18 cellular contexts compared by ENCODE assay signal in the genomic region with DNA sequence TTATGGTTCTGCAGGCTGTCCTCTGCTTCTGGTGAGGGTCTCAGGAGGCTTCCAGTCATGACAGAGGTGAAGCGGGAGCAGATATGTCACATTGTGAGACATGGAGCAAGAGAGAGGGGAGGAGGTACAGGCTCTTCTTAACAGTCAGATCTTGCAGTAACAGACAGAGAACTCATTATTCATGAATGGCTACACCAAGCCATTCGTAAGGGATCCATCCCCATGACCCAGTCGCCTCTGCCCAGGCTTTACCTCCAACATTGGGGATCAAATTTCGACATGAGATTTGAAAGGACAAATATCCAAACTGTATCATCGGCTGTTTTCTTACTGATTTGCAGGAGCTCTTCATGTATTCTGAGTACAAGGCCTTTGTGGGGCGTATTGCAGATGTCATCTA. TPM values are rescaled to one million over a fixed set of nuclear protein-coding genes. Genes with fewer than 3 reads are reported as not detected.
A peak's percentile ranks its signal among the peaks of the same experiment; 100 is the strongest.
DNase-seq lines count a peak whose midpoint lies in the region; ATAC-seq, FAIRE-seq and TF ChIP-seq lines count a peak whose summit lies in the region.
"Had no signal": no experiment of that assay in that cellular context is flagged by ENCODE, and none has a peak within 500 bp of the region (broad histone marks: within the 10 kb centered on the region; RNA-seq: fewer than 3 reads in every experiment).

No MANE protein-coding gene starts in this region.

- H3K9me3 ChIP-seq in CD4-positive, CD25-positive, alpha-beta regulatory T cell (ENCODE audit: control insufficient read depth in 2 of 2, low read length in 2 of 2) = no peaks in the 10 kb centered on the region
- H3K9me3 ChIP-seq in K562 (replicated peaks; ENCODE audit: control insufficient read depth, insufficient read depth, low read depth, low read length) (peaks cover under 1% of the 10 kb centered on the region; the same call in 1 of the 2 replicates), breast epithelium (no peaks in the 10 kb centered on the region)
- H3K9me3 ChIP-seq: BE2C, Caco-2 had no signal

- no TSS peak for BruUV-seq in K562 (replicated peaks; lab: Mats Ljungman, UMichigan)

- no peaks in the 10 kb centered on the region for H3K27me3 Mint-ChIP-seq in CD4-positive, CD25-positive, alpha-beta regulatory T cell
- H3K27me3 Mint-ChIP-seq in HFFc6 (ENCODE audit: insufficient read depth) = no peaks in the 10 kb centered on the region; the same call in 1 of the 2 replicates
- no peaks in the 10 kb centered on the region for H3K27me3 Mint-ChIP-seq in progenitor cell of endocrine pancreas
- H3K27me3 Mint-ChIP-seq: CD8-positive, alpha-beta memory T cell had no signal

- TF ChIP-seq EP300 in K562 (IDR thresholded peaks at IDR 0.05; ENCODE audit: low read length) = no peak

- DNase-seq in CD4-positive, CD25-positive, alpha-beta regulatory T cell = no peak
- no peak for DNase-seq in HFFc6
- DNase-seq in K562 (ENCODE audit: extremely low read depth in 1 of 4, low spot score in 3 of 4) = no peak
- no peak for DNase-seq in progenitor cell of endocrine pancreas (ENCODE audit: low spot score, unreplicated experiment)
- DNase-seq in breast epithelium (ENCODE audit: low spot score in 2 of 2) = no peak
- DNase-seq in D721Med (ENCODE audit: insufficient read length, low spot score) = no peak
- DNase-seq: BE2C; Caco-2; CD8-positive, alpha-beta memory T cell; H7 had no signal

- CTCF ChIA-PET in K562 (lab: Yijun Ruan, JAX; ENCODE audit: low intra/inter-chr PET ratio) = no interaction called here

- FAIRE-seq in K562 (lab: Jason Lieb, UNC) (peak; percentile 29), D721Med (lab: Jason Lieb, UNC) (no peak)
- FAIRE-seq: A204.1, GM12878, GM18507, HepG2, HTR-8/SVneo had no signal

- no peak for TF ChIP-seq RAD21 in K562 (CRISPR knock-in tag; conservative IDR thresholded peaks at IDR 0.05 in 1 of 2, IDR thresholded peaks at IDR 0.05 in 1 of 2)

- no peak overlapping the region for H3K9ac ChIP-seq in K562 (ENCODE audit: insufficient read depth in 1 of 2, low read depth in 2 of 2, low read length in 2 of 2)

- WGBS in K562 (ENCODE audit: insufficient coverage, low coverage, missing lambda C conversion rate) = 67% methylated on average over 6 of the region's 6 CpGs

- in situ Hi-C loops in K562 (cut with MboI) = no loop called here

- H3K36me3 Mint-ChIP-seq in CD4-positive, CD25-positive, alpha-beta regulatory T cell = peaks cover 75% of the 10 kb centered on the region
- H3K36me3 Mint-ChIP-seq in HFFc6 (ENCODE audit: low read depth) (peaks cover 66% of the 10 kb centered on the region), progenitor cell of endocrine pancreas (ENCODE audit: insufficient read depth) (peaks cover 45% of the 10 kb centered on the region)

- no peaks in the 10 kb centered on the region for H3K27me3 ChIP-seq in CD4-positive, CD25-positive, alpha-beta regulatory T cell (ENCODE audit: control insufficient read depth, insufficient read depth, low read length)
- H3K27me3 ChIP-seq in K562 (ENCODE audit: control insufficient read depth in 2 of 2, insufficient read depth in 2 of 2, low read length in 2 of 2) (no peaks in the 10 kb centered on the region), breast epithelium (no peaks in the 10 kb centered on the region)
- H3K27me3 ChIP-seq: BE2C had no signal

- H3K9me3 Mint-ChIP-seq in CD4-positive, CD25-positive, alpha-beta regulatory T cell = no peaks in the 10 kb centered on the region
- H3K9me3 Mint-ChIP-seq in HFFc6 = no peaks in the 10 kb centered on the region
- H3K9me3 Mint-ChIP-seq in progenitor cell of endocrine pancreas (ENCODE audit: low read depth) = no peaks in the 10 kb centered on the region
- H3K9me3 Mint-ChIP-seq: CD8-positive, alpha-beta memory T cell; GM23338 had no signal

- no peaks in the 10 kb centered on the region for H3K4me1 ChIP-seq in CD4-positive, CD25-positive, alpha-beta regulatory T cell (ENCODE audit: control insufficient read depth, insufficient read depth, low read length, poor library complexity, severe bottlenecking)
- H3K4me1 ChIP-seq in K562 (replicated peaks in 1 of 2; ENCODE audit: control insufficient read depth in 2 of 2, insufficient read depth in 2 of 2, low read length in 2 of 2) (peaks cover 4 to 18% of the 10 kb centered on the region in 2 experiments; a peak in 4 of 5 replicates), breast epithelium (peaks cover 0 to 5% of the 10 kb centered on the region in 2 donors)
- H3K4me1 ChIP-seq: BE2C had no signal

- no peak overlapping the region for H3K4me3 Mint-ChIP-seq in CD4-positive, CD25-positive, alpha-beta regulatory T cell
- H3K4me3 Mint-ChIP-seq in HFFc6 (no peak overlapping the region), progenitor cell of endocrine pancreas (ENCODE audit: low read depth) (no peak overlapping the region)
- H3K4me3 Mint-ChIP-seq: GM23338 had no signal

- H4K20me1 ChIP-seq in K562 (replicated peaks; ENCODE audit: control insufficient read depth, insufficient read depth, low read length) = no peaks in the 10 kb centered on the region

- TF ChIP-seq POLR2A in K562 (conservative IDR thresholded peaks at IDR 0.05) (no peak), breast epithelium (IDR thresholded peaks at IDR 0.05) (no peak)

- intact Hi-C loops in K562 (cut with micrococcal nuclease) = no loop called here
- intact Hi-C loops in breast epithelium (cut with DNase I; ENCODE audit: low total_unique reads) = no loop called here

- H3K9me1 ChIP-seq in K562 (ENCODE audit: control insufficient read depth, insufficient read depth, low read length) = no peaks in the 10 kb centered on the region

- no peak overlapping the region for H2AFZ ChIP-seq in K562 (ENCODE audit: low read depth, low read length)
- H2AFZ ChIP-seq: GM23338 had no signal

- no peak overlapping the region for H3K27ac ChIP-seq in CD4-positive, CD25-positive, alpha-beta regulatory T cell (ENCODE audit: insufficient read depth, low read length, poor library complexity, severe bottlenecking)
- H3K27ac ChIP-seq in K562 (ENCODE audit: extremely low read depth, low read depth, low read length) (no peak overlapping the region), breast epithelium (no peak overlapping the region)
- H3K27ac ChIP-seq: C4-2B had no signal

- POLR2A ChIA-PET in K562 (lab: Yijun Ruan, JAX) = interaction anchor here (1.3 kb wide), 1 partner anchor 28 kb away, joined by 3 read pairs; no protein-coding TSS in a partner anchor

- peaks cover 8 to 82% (median 42%) of the 10 kb centered on the region in 4 donors for H3K4me1 Mint-ChIP-seq in CD4-positive, CD25-positive, alpha-beta regulatory T cell
- H3K4me1 Mint-ChIP-seq in HFFc6 (ENCODE audit: low read depth) (peaks cover 22% of the 10 kb centered on the region), progenitor cell of endocrine pancreas (ENCODE audit: low read depth) (peaks cover 17% of the 10 kb centered on the region)
- H3K4me1 Mint-ChIP-seq: GM23338 had no signal

- H3K79me2 ChIP-seq in K562 (ENCODE audit: control insufficient read depth, insufficient read depth, low read length) = peaks cover 61% of the 10 kb centered on the region

- H3K27ac Mint-ChIP-seq in CD4-positive, CD25-positive, alpha-beta regulatory T cell = peak overlapping the region; percentile 7 to 42 (median 25)
- H3K27ac Mint-ChIP-seq in HFFc6 (peak overlapping the region; percentile 9; the same call in 1 of the 2 replicates), progenitor cell of endocrine pancreas (peak overlapping the region; percentile 46)
- H3K27ac Mint-ChIP-seq: GM23338 had no signal

- 0 out of 2 replicates have a peak overlapping the region, but pooled peaks have one; percentile 10 for H3K4me2 ChIP-seq in K562 (ENCODE audit: insufficient read depth, low read length)
- H3K4me2 ChIP-seq: GM23338 had no signal

- ATAC-seq in CD4-positive, CD25-positive, alpha-beta regulatory T cell (ENCODE audit: low read depth in 2 of 2) = no peak
- no peak for ATAC-seq in K562
- ATAC-seq in GM21381 (IDR thresholded peaks at IDR 0.05; ENCODE audit: unreplicated experiment) = no peak
- ATAC-seq: GM12878, GM23338, HepG2 had no signal

- peaks cover 69% of the 10 kb centered on the region for H3K36me3 ChIP-seq in CD4-positive, CD25-positive, alpha-beta regulatory T cell (ENCODE audit: control insufficient read depth, insufficient read depth, low read length)
- H3K36me3 ChIP-seq in K562 (ENCODE audit: control insufficient read depth, insufficient read depth, low read length) (peaks cover 80% of the 10 kb centered on the region), breast epithelium (no peaks in the 10 kb centered on the region)

- TF ChIP-seq CTCF in HFFc6 (IDR thresholded peaks at IDR 0.05) = no peak
- TF ChIP-seq CTCF in K562 (IDR thresholded peaks at IDR 0.05 in 2 of 3, conservative IDR thresholded peaks at IDR 0.05 in 1 of 3; ENCODE audit: insufficient read depth in 2 of 3, low read depth in 1 of 3, low read length in 3 of 3) = no peak
- no peak for TF ChIP-seq CTCF in progenitor cell of endocrine pancreas (IDR thresholded peaks at IDR 0.05; ENCODE audit: unreplicated experiment)
- TF ChIP-seq CTCF in breast epithelium (IDR thresholded peaks at IDR 0.05) = no peak
- TF ChIP-seq CTCF in D721Med (IDR thresholded peaks at IDR 0.05; ENCODE audit: insufficient read depth, missing control alignments) = no peak

- H3K4me3 ChIP-seq in CD4-positive, CD25-positive, alpha-beta regulatory T cell (ENCODE audit: low read depth, low read length) = no peak overlapping the region
- H3K4me3 ChIP-seq in K562 (no peak overlapping the region), breast epithelium (no peak overlapping the region)
- H3K4me3 ChIP-seq: GM12878, GM23338 had no signal

RNA-seq across cellular contexts. Expression of a gene that starts 21.7 kb away (rescaled TPM):
- 32.1 TPM for total RNA-seq in CD4-positive, CD25-positive, alpha-beta regulatory T cell
- polyA plus RNA-seq in CD4-positive, CD25-positive, alpha-beta regulatory T cell = 1 to 10 TPM; 5.6 to 7.5 (median 6.0) TPM
- 10 to 100 TPM; 13.0 to 18.3 (median 16.0) TPM for total RNA-seq in HFFc6 (2021; fragmentation: NEBNext Ultra II Directional; extraction: Animal tissue kit (Norgen Biotek cat#: 25700))
- 20.4 and 74.7 TPM in 2 replicates for total RNA-seq in K562 (2011; cell fraction: chromatin; rRNA removed; ENCODE audit: low replicate concordance)
- total RNA-seq in K562 (2011; cell fraction: nucleolus; rRNA removed) = 9.5 and 13.7 TPM in 2 replicates
- 27.4 and 35.9 TPM in 2 replicates for total RNA-seq in K562 (2011; cell fraction: nucleoplasm; rRNA removed)
- total RNA-seq in K562 (2014; rRNA removed) (7.8 and 9.2 TPM in 2 replicates), K562 (2014; rRNA removed; fragmentation: Illumina TruSeq; extraction: Trizol) (10.4 and 11.8 TPM in 2 replicates), K562 (2015; rRNA removed; fragmentation: Illumina TruSeq; extraction: Trizol) (9.5 and 10.1 TPM in 2 replicates), K562 (2021) (15.1 and 18.1 TPM in 2 replicates), progenitor cell of endocrine pancreas (42.3 and 43.2 TPM in 2 replicates), breast epithelium (10 to 100 TPM; 19.2 to 32.1 (median 27.5) TPM)
- polyA plus RNA-seq in K562 (2011; rRNA removed) (22.4 and 25.0 TPM in 2 replicates), K562 (2014; fragmentation: Illumina TruSeq; extraction: Trizol) (16.8 and 17.8 TPM in 2 replicates), K562 (2014; fragmentation: Nextera tagmentation; extraction: Ambion mirVana) (1 to 10 TPM; 2.9 to 3.2 TPM), K562 (2014; rRNA removed) (11.2 and 12.0 TPM in 2 replicates)
- polyA plus RNA-seq in K562 (2011; cell fraction: cytosol; rRNA removed) = 6.0 and 11.1 TPM in 2 replicates
- 17.7 and 20.0 TPM in 2 replicates for polyA plus RNA-seq in K562 (2011; cell fraction: nucleus; rRNA removed)
- polyA plus RNA-seq in K562 (2012) = 7.5 and 8.7 TPM in 2 replicates
- 45.8 and 57.4 TPM in 2 replicates for polyA minus RNA-seq in K562 (2011; rRNA and poly(A)+ RNA removed)
- 12.8 and 13.5 TPM in 2 replicates for polyA minus RNA-seq in K562 (2011; cell fraction: cytosol; rRNA and poly(A)+ RNA removed)
- 18.2 and 29.5 TPM in 2 replicates for polyA minus RNA-seq in K562 (2011; cell fraction: nucleus; rRNA and poly(A)+ RNA removed)

RNA-seq across cellular contexts. Expression of a gene that starts 38.5 kb away (rescaled TPM):
- 17.4 TPM for total RNA-seq in CD4-positive, CD25-positive, alpha-beta regulatory T cell
- 1 to 10 TPM; 4.5 to 6.4 (median 5.7) TPM for polyA plus RNA-seq in CD4-positive, CD25-positive, alpha-beta regulatory T cell
- 10 to 100 TPM; 23.5 to 32.7 (median 26.5) TPM for total RNA-seq in HFFc6 (2021; fragmentation: NEBNext Ultra II Directional; extraction: Animal tissue kit (Norgen Biotek cat#: 25700))
- 95.7 and 203 TPM in 2 replicates for total RNA-seq in K562 (2011; cell fraction: chromatin; rRNA removed; ENCODE audit: low replicate concordance)
- total RNA-seq in K562 (2011; cell fraction: nucleolus; rRNA removed) = 66.5 and 77.7 TPM in 2 replicates
- total RNA-seq in K562 (2011; cell fraction: nucleoplasm; rRNA removed) = 69.9 and 110 TPM in 2 replicates
- total RNA-seq in K562 (2014; rRNA removed) (18.8 and 39.7 TPM in 2 replicates), K562 (2014; rRNA removed; fragmentation: Illumina TruSeq; extraction: Trizol) (22.0 and 33.9 TPM in 2 replicates), K562 (2015; rRNA removed; fragmentation: Illumina TruSeq; extraction: Trizol) (19.4 and 20.8 TPM in 2 replicates), K562 (2021) (35.2 and 39.2 TPM in 2 replicates), progenitor cell of endocrine pancreas (205 and 213 TPM in 2 replicates), breast epithelium (10 to 100 TPM; 23.8 to 33.1 (median 25.8) TPM)
- polyA plus RNA-seq in K562 (2011; rRNA removed) (37.2 and 38.3 TPM in 2 replicates), K562 (2014; fragmentation: Illumina TruSeq; extraction: Trizol) (25.0 and 31.5 TPM in 2 replicates), K562 (2014; fragmentation: Nextera tagmentation; extraction: Ambion mirVana) (1 to 10 TPM; 4.7 to 6.0 TPM), K562 (2014; rRNA removed) (30.8 and 32.0 TPM in 2 replicates)
- 29.9 and 36.1 TPM in 2 replicates for polyA plus RNA-seq in K562 (2011; cell fraction: cytosol; rRNA removed)
- polyA plus RNA-seq in K562 (2011; cell fraction: nucleus; rRNA removed) = 148 and 257 TPM in 2 replicates
- polyA plus RNA-seq in K562 (2012) = 13.8 and 24.8 TPM in 2 replicates
- polyA minus RNA-seq in K562 (2011; rRNA and poly(A)+ RNA removed) = 77.5 and 87.2 TPM in 2 replicates
- 28.4 and 34.1 TPM in 2 replicates for polyA minus RNA-seq in K562 (2011; cell fraction: cytosol; rRNA and poly(A)+ RNA removed)
- 93.3 and 118 TPM in 2 replicates for polyA minus RNA-seq in K562 (2011; cell fraction: nucleus; rRNA and poly(A)+ RNA removed)
